8 cellular contexts compared by ENCODE assay signal in the genomic region with DNA sequence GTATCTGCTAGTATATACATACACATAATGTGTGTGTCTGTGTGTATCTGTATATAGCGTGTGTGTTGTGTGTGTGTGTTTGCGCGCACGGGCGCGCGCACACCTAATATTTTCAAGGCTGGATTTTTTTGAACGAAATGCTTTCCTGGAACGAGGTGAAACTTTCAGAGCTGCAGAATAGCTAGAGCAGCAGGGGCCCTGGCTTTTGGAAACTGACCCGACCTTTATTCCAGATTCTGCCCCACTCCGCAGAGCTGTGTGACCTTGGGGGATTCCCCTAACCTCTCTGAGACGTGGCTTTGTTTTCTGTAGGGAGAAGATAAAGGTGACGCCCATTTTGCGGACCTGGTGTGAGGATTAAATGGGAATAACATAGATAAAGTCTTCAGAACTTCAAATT. TPM values are rescaled to one million over a fixed set of nuclear protein-coding genes. Genes with fewer than 3 reads are reported as not detected.
A peak's percentile ranks its signal among the peaks of the same experiment; 100 is the strongest.
DNase-seq lines count a peak whose midpoint lies in the region; ATAC-seq and TF ChIP-seq lines count a peak whose summit lies in the region.

No MANE protein-coding gene starts in this region.

- TF ChIP-seq CTCF in WI38 (IDR thresholded peaks at IDR 0.05; ENCODE audit: low read depth, low read length) (no peak), esophagus muscularis mucosa (IDR thresholded peaks at IDR 0.05) (no peak)

- H3K4me1 ChIP-seq in esophagus muscularis mucosa (peaks cover 8 to 23% (median 17%) of the 10 kb centered on the region in 4 donors), neuron (ENCODE audit: insufficient read depth, low read length) (peaks cover 7% of the 10 kb centered on the region)

- H3K36me3 ChIP-seq in esophagus muscularis mucosa (no peaks in the 10 kb centered on the region), neuron (ENCODE audit: insufficient read depth, low read length) (no peaks in the 10 kb centered on the region)

- no peak for TF ChIP-seq EP300 in esophagus muscularis mucosa (IDR thresholded peaks at IDR 0.05)

- DNase-seq in esophagus muscularis mucosa (ENCODE audit: extremely low spot score) = no peak
- DNase-seq in GF-D8 (lab: John Stamatoyannopoulos, UW) = no peak
- no peak for DNase-seq in foreskin melanocyte
- no peak for DNase-seq in EL

- WGBS in esophagus muscularis mucosa = 15% methylated on average over 14 of the region's 14 CpGs

- H3K27me3 ChIP-seq in esophagus muscularis mucosa = no peaks in the 10 kb centered on the region
- no peaks in the 10 kb centered on the region for H3K27me3 ChIP-seq in neuron (ENCODE audit: insufficient read depth, low read length)

- H3K9me3 ChIP-seq in esophagus muscularis mucosa = no peaks in the 10 kb centered on the region
- no peaks in the 10 kb centered on the region for H3K9me3 ChIP-seq in neuron (ENCODE audit: low read length)

- peak overlapping the region; percentile 94 for H2AFZ ChIP-seq in neuron (ENCODE audit: low read depth, low read length)

- intact Hi-C loops in esophagus muscularis mucosa (cut with DNase I) = no loop called here

- H3K4me3 ChIP-seq in WI38 (ENCODE audit: low read depth, low read length) (peak overlapping the region; percentile 77), esophagus muscularis mucosa (peak overlapping the region; percentile 62 to 90 (median 80)), neuron (ENCODE audit: low read length) (peak overlapping the region; percentile 75)

- ATAC-seq in GM18861 (IDR thresholded peaks at IDR 0.05; ENCODE audit: unreplicated experiment) (peak; percentile 20), HG03025 (IDR thresholded peaks at IDR 0.05; ENCODE audit: low FRiP score, unreplicated experiment) (peak; percentile 30)

- peak overlapping the region; percentile 83 to 90 (median 87) for H3K27ac ChIP-seq in esophagus muscularis mucosa (replicated peaks in 1 of 4)

- no peak for TF ChIP-seq POLR2A in esophagus muscularis mucosa (IDR thresholded peaks at IDR 0.05; ENCODE audit: low read depth)

RNA-seq across cellular contexts. Expression of a gene that starts 0.8 kb away (rescaled TPM):
- 10 to 100 TPM in 2 of 4 donors, 1 to 10 TPM in 2; 4.2 to 15.2 (median 9.6) TPM for total RNA-seq in esophagus muscularis mucosa

RNA-seq across cellular contexts. Expression of a gene that starts 22.4 kb away (rescaled TPM):
- total RNA-seq in esophagus muscularis mucosa = not detected
